In the genomic region with DNA sequence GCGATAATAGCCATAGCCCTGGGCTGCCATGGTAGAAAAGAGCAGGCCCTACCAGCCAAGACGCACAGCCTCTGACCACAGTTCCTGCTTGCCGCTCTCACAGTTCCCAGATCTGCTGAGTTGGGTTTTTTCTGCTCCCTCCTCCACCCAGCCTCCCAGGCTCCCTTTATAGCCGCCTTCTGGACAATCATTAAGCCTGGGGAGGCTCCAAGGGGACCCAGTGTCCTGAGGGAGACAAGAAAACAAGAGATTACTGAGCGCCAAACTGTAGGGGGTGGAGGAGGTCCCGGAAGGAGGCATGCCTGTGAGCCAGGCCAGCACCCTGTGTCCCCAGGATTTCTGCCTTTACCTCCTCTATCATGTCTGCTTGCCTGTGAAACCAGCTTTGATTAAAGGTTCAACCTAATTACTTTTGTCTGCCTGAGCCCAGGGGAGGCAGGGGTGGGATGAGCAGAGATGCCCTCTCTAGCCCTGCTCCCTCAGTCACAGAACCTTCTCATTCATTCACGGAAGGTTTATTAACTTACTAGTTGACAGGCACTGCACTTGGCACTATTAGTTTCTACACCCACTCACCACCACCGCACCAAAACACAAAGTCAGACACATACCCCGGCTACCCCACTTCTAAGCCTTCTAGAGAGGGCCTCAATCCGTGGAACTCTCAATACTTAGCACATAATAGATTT, we compare ENCODE assay signal across 8 cellular contexts. TPM values are rescaled to one million over a fixed set of nuclear protein-coding genes. Genes with fewer than 3 reads are reported as not detected.
A peak's percentile ranks its signal among the peaks of the same experiment; 100 is the strongest.
DNase-seq lines count a peak whose midpoint lies in the region; ATAC-seq and TF ChIP-seq lines count a peak whose summit lies in the region.

No MANE protein-coding gene starts in this region.

- peak overlapping the region; percentile 60 for H3K4me3 ChIP-seq in CD4-positive, CD25-positive, alpha-beta regulatory T cell (ENCODE audit: low read depth, low read length)
- H3K4me3 ChIP-seq in OCI-LY3 (ENCODE audit: low read length): peak overlapping the region; percentile 88
- peak overlapping the region; percentile 58 to 84 for H3K4me3 ChIP-seq in body of pancreas

- H3K36me3 Mint-ChIP-seq in CD4-positive, CD25-positive, alpha-beta regulatory T cell: peaks cover 13% of the 10 kb centered on the region

- peak in 2 of 3 donors; percentile 19 to 48 for DNase-seq in CD4-positive, CD25-positive, alpha-beta regulatory T cell
- peak; percentile 85 to 94 (median 92) for DNase-seq in body of pancreas
- peak; percentile 84 for DNase-seq in left kidney (ENCODE audit: low read depth, low spot score)
- peak in 2 of 3 experiments; percentile 27 for DNase-seq in stimulated activated CD4-positive, alpha-beta T cell treated with anti-CD3 and anti-CD28 coated beads, TNF-alpha, amount 100 ng/mL, for 4 hours (ENCODE audit: low read depth in 3 of 3)
- DNase-seq in NCI-H187 (lab: John Stamatoyannopoulos, UW): no peak
- no peak for DNase-seq in NCI-H345 (lab: John Stamatoyannopoulos, UW)

- H3K36me3 ChIP-seq in CD4-positive, CD25-positive, alpha-beta regulatory T cell (ENCODE audit: control insufficient read depth, insufficient read depth, low read length): peaks cover 15% of the 10 kb centered on the region
- H3K36me3 ChIP-seq in OCI-LY3 (replicated peaks; ENCODE audit: low read depth, low read length) (peaks cover 36% of the 10 kb centered on the region), body of pancreas (replicated peaks in 1 of 2; ENCODE audit: insufficient read depth in 1 of 2, low read depth in 2 of 2) (peaks cover 0 to 2% of the 10 kb centered on the region in 2 donors)

- no peak overlapping the region for H2AFZ ChIP-seq in OCI-LY3 (ENCODE audit: low read depth, low read length)

- H3K9me3 Mint-ChIP-seq in CD4-positive, CD25-positive, alpha-beta regulatory T cell: no peaks in the 10 kb centered on the region

- peaks cover 0 to 31% (median 14%) of the 10 kb centered on the region in 4 donors for H3K4me1 Mint-ChIP-seq in CD4-positive, CD25-positive, alpha-beta regulatory T cell

- peak overlapping the region; percentile 82 to 98 (median 94) for H3K4me3 Mint-ChIP-seq in CD4-positive, CD25-positive, alpha-beta regulatory T cell

- no peaks in the 10 kb centered on the region for H3K27me3 Mint-ChIP-seq in CD4-positive, CD25-positive, alpha-beta regulatory T cell

- TF ChIP-seq CTCF in OCI-LY3 (IDR thresholded peaks at IDR 0.05; ENCODE audit: low read depth, low read length): no peak
- TF ChIP-seq CTCF in body of pancreas (IDR thresholded peaks at IDR 0.05): peak in 4 of 7 experiments; percentile 13 to 40 (median 32)

- H3K4me1 ChIP-seq in CD4-positive, CD25-positive, alpha-beta regulatory T cell (ENCODE audit: control insufficient read depth, insufficient read depth, low read length, poor library complexity, severe bottlenecking): peaks cover 17% of the 10 kb centered on the region
- H3K4me1 ChIP-seq in OCI-LY3 (ENCODE audit: low read length): peaks cover 19% of the 10 kb centered on the region
- peaks cover 57% of the 10 kb centered on the region for H3K4me1 ChIP-seq in body of pancreas

- H3K79me2 ChIP-seq in OCI-LY3 (ENCODE audit: low read length): peaks cover 28% of the 10 kb centered on the region

- peak overlapping the region; percentile 82 to 90 (median 84) for H3K27ac Mint-ChIP-seq in CD4-positive, CD25-positive, alpha-beta regulatory T cell

- no peaks in the 10 kb centered on the region for H3K27me3 ChIP-seq in CD4-positive, CD25-positive, alpha-beta regulatory T cell (ENCODE audit: control insufficient read depth, insufficient read depth, low read length)
- H3K27me3 ChIP-seq in OCI-LY3 (ENCODE audit: low read depth, low read length): no peaks in the 10 kb centered on the region
- H3K27me3 ChIP-seq in body of pancreas: no peaks in the 10 kb centered on the region

- peak; percentile 67 to 93 (median 92) for TF ChIP-seq POLR2A in body of pancreas (IDR thresholded peaks at IDR 0.05)

- peak overlapping the region; percentile 88 for H3K4me2 ChIP-seq in OCI-LY3 (ENCODE audit: low read length)

- ATAC-seq in CD4-positive, CD25-positive, alpha-beta regulatory T cell (ENCODE audit: low read depth in 2 of 2): no peak
- ATAC-seq in GM21529 (IDR thresholded peaks at IDR 0.05; ENCODE audit: unreplicated experiment) (peak; percentile 17), body of pancreas (peak; percentile 70)

- H4K20me1 ChIP-seq in OCI-LY3 (ENCODE audit: insufficient read depth, low read length): no peaks in the 10 kb centered on the region

- peak overlapping the region; percentile 88 for H3K27ac ChIP-seq in CD4-positive, CD25-positive, alpha-beta regulatory T cell (ENCODE audit: insufficient read depth, low read length, poor library complexity, severe bottlenecking)
- H3K27ac ChIP-seq in OCI-LY3 (ENCODE audit: low read length) (peak overlapping the region; percentile 53), body of pancreas (peak overlapping the region; percentile 88 to 95 (median 93))

- WGBS in body of pancreas, 2 donors: 8 to 12% methylated on average over 9 to 10 of the region's 10 CpGs

- peak overlapping the region; percentile 91 for H3K9ac ChIP-seq in OCI-LY3 (ENCODE audit: low read length)

- intact Hi-C loops in body of pancreas (cut with DNase I): no loop called here

- no peaks in the 10 kb centered on the region for H3K9me3 ChIP-seq in CD4-positive, CD25-positive, alpha-beta regulatory T cell (ENCODE audit: control insufficient read depth in 2 of 2, low read length in 2 of 2)
- H3K9me3 ChIP-seq in OCI-LY3 (ENCODE audit: insufficient read depth, low read length) (no peaks in the 10 kb centered on the region), body of pancreas (no peaks in the 10 kb centered on the region)

RNA-seq across cellular contexts. Expression of a gene that starts 1.2 kb away (rescaled TPM):
- total RNA-seq in CD4-positive, CD25-positive, alpha-beta regulatory T cell: 6.8 TPM
- 10 to 100 TPM in 3 of 4 donors, 1 to 10 TPM in 1; 6.9 to 14.7 (median 10.8) TPM for polyA plus RNA-seq in CD4-positive, CD25-positive, alpha-beta regulatory T cell
- total RNA-seq in body of pancreas: 10 to 100 TPM; 64.6 to 90.3 TPM

RNA-seq across cellular contexts. Expression of a gene that starts 10.9 kb away (rescaled TPM):
- 82.9 TPM for total RNA-seq in CD4-positive, CD25-positive, alpha-beta regulatory T cell
- polyA plus RNA-seq in CD4-positive, CD25-positive, alpha-beta regulatory T cell: 100 to 1,000 TPM; 135 to 179 (median 151) TPM
- total RNA-seq in body of pancreas: 10 to 100 TPM; 26.2 to 39.9 TPM

RNA-seq across cellular contexts. Expression of a gene that starts 11.3 kb away (rescaled TPM):
- total RNA-seq in CD4-positive, CD25-positive, alpha-beta regulatory T cell: 1,801 TPM
- 1,000 to 10,000 TPM; 3,291 to 5,953 (median 5,138) TPM for polyA plus RNA-seq in CD4-positive, CD25-positive, alpha-beta regulatory T cell
- 1,000 to 10,000 TPM in 1 of 2 donors, 100 to 1,000 TPM in 1; 824 to 1,261 TPM for total RNA-seq in body of pancreas

RNA-seq across cellular contexts. Expression of a gene that starts 27.5 kb away (rescaled TPM):
- 108 TPM for total RNA-seq in CD4-positive, CD25-positive, alpha-beta regulatory T cell
- 10 to 100 TPM; 13.4 to 15.0 (median 14.6) TPM for polyA plus RNA-seq in CD4-positive, CD25-positive, alpha-beta regulatory T cell
- 100 to 1,000 TPM; 121 to 218 TPM for total RNA-seq in body of pancreas

RNA-seq across cellular contexts. Expression of a gene that starts 31.5 kb away (rescaled TPM):
- total RNA-seq in CD4-positive, CD25-positive, alpha-beta regulatory T cell: 116 TPM
- polyA plus RNA-seq in CD4-positive, CD25-positive, alpha-beta regulatory T cell: 10 to 100 TPM in 3 of 4 donors, 1 to 10 TPM in 1; 10.0 to 14.4 (median 11.9) TPM
- 10 to 100 TPM; 68.7 to 95.9 TPM for total RNA-seq in body of pancreas

Comparison
In these comparisons a context has a peak if more than half of its experiments do, and no peak if none do; other contexts are left out.
1. ATAC-seq: peak in GM21529 (single experiment) and body of pancreas (single experiment); none in CD4-positive, CD25-positive, alpha-beta regulatory T cell (0 of 2).
2. DNase-seq: peak in CD4-positive, CD25-positive, alpha-beta regulatory T cell (2 of 3), body of pancreas (4 of 4), left kidney (single experiment) and stimulated activated CD4-positive, alpha-beta T cell treated with anti-CD3 and anti-CD28 coated beads, TNF-alpha, amount 100 ng/mL, for 4 hours (2 of 3); none in NCI-H187 (0 of 2) and NCI-H345 (single experiment).
3. Peak in every context shown above with its lines, with median percentiles within 50 percentile points of each other: H3K27ac ChIP-seq and H3K4me3 ChIP-seq.